In genomic region chr5:58403822-58404433, GRCh38 we compare ENCODE assay signal across 16 cellular contexts. TPM values are rescaled to one million over a fixed set of nuclear protein-coding genes. Genes with fewer than 3 reads are reported as not detected.
A peak's percentile ranks its signal among the peaks of the same experiment; 100 is the strongest.
DNase-seq lines count a peak whose midpoint lies in the region; ATAC-seq, FAIRE-seq and TF ChIP-seq lines count a peak whose summit lies in the region.
"Had no signal": no experiment of that assay in that cellular context is flagged by ENCODE, and none has a peak within 500 bp of the region (broad histone marks: within the 10 kb centered on the region; RNA-seq: fewer than 3 reads in every experiment).

No MANE protein-coding gene starts in this region.

- H3K36me3 Mint-ChIP-seq in naive thymus-derived CD4-positive, alpha-beta T cell, result no peaks in the 10 kb centered on the region
- H3K36me3 Mint-ChIP-seq: CD8-positive, alpha-beta T cell had no signal

- H3K27ac ChIP-seq in mammary epithelial cell (ENCODE audit: insufficient read depth, low read depth, low read length) (no peak overlapping the region), breast epithelium (no peak overlapping the region), keratinocyte (ENCODE audit: control insufficient read depth, insufficient read depth, low read length) (peak overlapping the region; percentile 42)
- H3K27ac ChIP-seq in naive thymus-derived CD4-positive, alpha-beta T cell (ENCODE audit: low read depth, low read length), result no peak overlapping the region
- H3K27ac ChIP-seq: BLaER1 treated with 17β-estradiol and CSF1 and Interleukin-3, amounts not matched to agents 10 nM and 100 nM had no signal

- no TSS peak for BruUV-seq in mammary epithelial cell (replicated peaks; lab: Mats Ljungman, UMichigan)

- FAIRE-seq in keratinocyte (lab: Jason Lieb, UNC), result peak; percentile 84
- FAIRE-seq: H54 had no signal

- H4K20me1 ChIP-seq in mammary epithelial cell (ENCODE audit: insufficient read depth, low read length) (no peaks in the 10 kb centered on the region), keratinocyte (ENCODE audit: control insufficient read depth, extremely low read depth, insufficient read depth, low read length) (no peaks in the 10 kb centered on the region)
- H4K20me1 ChIP-seq: BLaER1 treated with 17β-estradiol and CSF1 and Interleukin-3, amounts not matched to agents 10 nM and 100 nM had no signal

- dilution Hi-C loops in mammary epithelial cell (cut with HindIII; ENCODE audit: low sequenced_read_pairs), result no loop called here
- dilution Hi-C loops in keratinocyte (cut with MboI; ENCODE audit: extremely low pct_ligation_motif_present, low sequenced_read_pairs), result no loop called here

- no peaks in the 10 kb centered on the region for H3K4me1 Mint-ChIP-seq in naive thymus-derived CD4-positive, alpha-beta T cell
- H3K4me1 Mint-ChIP-seq: B cell had no signal

- no peak for ATAC-seq in naive thymus-derived CD4-positive, alpha-beta T cell
- ATAC-seq: CD8-positive, alpha-beta T cell; GM23338 had no signal

- no peaks in the 10 kb centered on the region for H3K79me2 ChIP-seq in mammary epithelial cell (ENCODE audit: insufficient read depth, low read length)
- H3K79me2 ChIP-seq in keratinocyte (ENCODE audit: control insufficient read depth, insufficient read depth, low read length), result no peaks in the 10 kb centered on the region

- CTCF ChIA-PET in mammary epithelial cell (lab: Charles Lee; ENCODE audit: low non-redundant PET), result interaction anchor here (0.6 kb wide), 1 partner anchor 215 kb away, joined by 3 read pairs; no protein-coding TSS in a partner anchor
- CTCF ChIA-PET in naive thymus-derived CD4-positive, alpha-beta T cell (lab: Charles Lee), result no interaction called here

- H3K4me3 Mint-ChIP-seq in naive thymus-derived CD4-positive, alpha-beta T cell, result no peak overlapping the region
- H3K4me3 Mint-ChIP-seq: B cell; CD8-positive, alpha-beta T cell; GM23338 had no signal

- H3K9me3 Mint-ChIP-seq in naive thymus-derived CD4-positive, alpha-beta T cell, result no peaks in the 10 kb centered on the region
- H3K9me3 Mint-ChIP-seq: CD8-positive, alpha-beta T cell; GM23338 had no signal

- in situ Hi-C loops in mammary epithelial cell (cut with MboI; ENCODE audit: low sequenced_read_pairs in 2 of 2), result no loop called here

- H3K36me3 ChIP-seq in mammary epithelial cell (ENCODE audit: insufficient read depth, low read length) (no peaks in the 10 kb centered on the region), breast epithelium (no peaks in the 10 kb centered on the region), keratinocyte (ENCODE audit: control insufficient read depth in 2 of 2, extremely low read depth in 1 of 2, insufficient read depth in 2 of 2, low read length in 2 of 2) (no peaks in the 10 kb centered on the region)
- no peaks in the 10 kb centered on the region for H3K36me3 ChIP-seq in naive thymus-derived CD4-positive, alpha-beta T cell (ENCODE audit: control insufficient read depth in 2 of 3, insufficient read depth in 3 of 3, low read length in 3 of 3)
- H3K36me3 ChIP-seq: BLaER1 treated with 17β-estradiol and CSF1 and Interleukin-3, amounts not matched to agents 10 nM and 100 nM had no signal

- no peaks in the 10 kb centered on the region for H3K9me3 ChIP-seq in mammary epithelial cell (replicated peaks; ENCODE audit: insufficient read depth, low read length)
- no peaks in the 10 kb centered on the region for H3K9me3 ChIP-seq in breast epithelium
- no peaks in the 10 kb centered on the region for H3K9me3 ChIP-seq in keratinocyte (ENCODE audit: control insufficient read depth, low read depth, low read length)
- no peaks in the 10 kb centered on the region for H3K9me3 ChIP-seq in naive thymus-derived CD4-positive, alpha-beta T cell (ENCODE audit: control insufficient read depth in 2 of 3, low read length in 3 of 3)
- H3K9me3 ChIP-seq: BLaER1 treated with 17β-estradiol and CSF1 and Interleukin-3, amounts not matched to agents 10 nM and 100 nM had no signal

- H3K4me1 ChIP-seq in mammary epithelial cell (ENCODE audit: insufficient read depth, low read length) (peaks cover 41% of the 10 kb centered on the region), breast epithelium (no peaks in the 10 kb centered on the region), keratinocyte (ENCODE audit: control insufficient read depth, extremely low read depth, insufficient read depth, low read length) (peaks cover 54% of the 10 kb centered on the region)
- H3K4me1 ChIP-seq in naive thymus-derived CD4-positive, alpha-beta T cell (ENCODE audit: control insufficient read depth in 2 of 2, insufficient read depth in 2 of 2, low read length in 2 of 2), result no peaks in the 10 kb centered on the region
- H3K4me1 ChIP-seq: BLaER1 treated with 17β-estradiol and CSF1 and Interleukin-3, amounts not matched to agents 10 nM and 100 nM had no signal

- no peak for TF ChIP-seq CTCF in mammary epithelial cell (conservative IDR thresholded peaks at IDR 0.05 in 1 of 2, IDR thresholded peaks at IDR 0.05 in 1 of 2; ENCODE audit: extremely low read depth in 1 of 2, insufficient read depth in 1 of 2, low read depth in 1 of 2, low read length in 2 of 2)
- TF ChIP-seq CTCF in breast epithelium (IDR thresholded peaks at IDR 0.05), result no peak
- no peak for TF ChIP-seq CTCF in epithelial cell of esophagus (IDR thresholded peaks at IDR 0.05; ENCODE audit: insufficient read depth, low read depth, low read length, missing control alignments)
- TF ChIP-seq CTCF in keratinocyte (optimal IDR thresholded peaks at IDR 0.05 in 1 of 3, IDR thresholded peaks at IDR 0.05 in 1 of 3, conservative IDR thresholded peaks at IDR 0.05 in 1 of 3; ENCODE audit: extremely low read depth in 1 of 3, insufficient read depth in 2 of 3, low read length in 3 of 3), result no peak

- H2AFZ ChIP-seq in mammary epithelial cell (ENCODE audit: low read depth, low read length) (peak overlapping the region; percentile 17), keratinocyte (ENCODE audit: control insufficient read depth, low read length) (no peak overlapping the region)

- intact Hi-C loops in mammary epithelial cell (cut with micrococcal nuclease) (no loop called here), breast epithelium (cut with DNase I; ENCODE audit: low total_unique reads) (no loop called here)
- intact Hi-C loops in naive thymus-derived CD4-positive, alpha-beta T cell (cut with micrococcal nuclease), result no loop called here

- no peak for TF ChIP-seq POLR2A in breast epithelium (IDR thresholded peaks at IDR 0.05)

- H3K4me3 ChIP-seq in mammary epithelial cell (replicated peaks in 1 of 3; ENCODE audit: insufficient read depth in 1 of 3, low read depth in 2 of 3, low read length in 3 of 3) (no peak overlapping the region), breast epithelium (no peak overlapping the region), epithelial cell of esophagus (ENCODE audit: low read length) (no peak overlapping the region), keratinocyte (ENCODE audit: control insufficient read depth in 2 of 3, extremely low read depth in 1 of 3, insufficient read depth in 2 of 3, low read depth in 1 of 3, low read length in 3 of 3) (peak overlapping the region in 1 of 3 experiments; percentile 6)
- H3K4me3 ChIP-seq in naive thymus-derived CD4-positive, alpha-beta T cell (ENCODE audit: low read length), result no peak overlapping the region
- H3K4me3 ChIP-seq: BLaER1 treated with 17β-estradiol and CSF1 and Interleukin-3, amounts not matched to agents 10 nM and 100 nM; GM23338 had no signal

- no peaks in the 10 kb centered on the region for H3K9me1 ChIP-seq in keratinocyte (ENCODE audit: control insufficient read depth, extremely low read depth, insufficient read depth, low read length)

- no peak overlapping the region for H3K27ac Mint-ChIP-seq in naive thymus-derived CD4-positive, alpha-beta T cell
- H3K27ac Mint-ChIP-seq: B cell; CD8-positive, alpha-beta T cell; GM23338 had no signal

- DNase-seq in mammary epithelial cell (peak; percentile 11), breast epithelium (ENCODE audit: low spot score in 2 of 2) (no peak), epithelial cell of esophagus (ENCODE audit: low read depth) (peak; percentile 68), keratinocyte (ENCODE audit: low read depth, low spot score) (no peak), NK-92 (lab: John Stamatoyannopoulos, UW; ENCODE audit: unreplicated experiment) (no peak), NCI-H2107 (lab: John Stamatoyannopoulos, UW) (no peak)
- DNase-seq in naive thymus-derived CD4-positive, alpha-beta T cell, result no peak
- DNase-seq: Calu3; CD8-positive, alpha-beta T cell; DMS79 treated with DMSO at 0.1 percent for 48 hours; GF-D8; HCEC 1CT had no signal

- WGBS in mammary epithelial cell (ENCODE audit: low coverage, missing lambda C conversion rate), result 57% methylated on average over 5 of the region's 5 CpGs

- peak overlapping the region; percentile 1 for H3K4me2 ChIP-seq in mammary epithelial cell (ENCODE audit: insufficient read depth, low read depth, low read length)
- H3K4me2 ChIP-seq in keratinocyte (ENCODE audit: control insufficient read depth, extremely low read depth, insufficient read depth, low read depth, low read length), result peak overlapping the region; percentile 67
- H3K4me2 ChIP-seq: BLaER1 treated with 17β-estradiol and CSF1 and Interleukin-3, amounts not matched to agents 10 nM and 100 nM; GM23338 had no signal

- H3K27me3 ChIP-seq in mammary epithelial cell (ENCODE audit: insufficient read depth, low read length) (no peaks in the 10 kb centered on the region), breast epithelium (no peaks in the 10 kb centered on the region), keratinocyte (ENCODE audit: control insufficient read depth, extremely low read depth, insufficient read depth, low read length) (no peaks in the 10 kb centered on the region)
- no peaks in the 10 kb centered on the region for H3K27me3 ChIP-seq in naive thymus-derived CD4-positive, alpha-beta T cell (ENCODE audit: control insufficient read depth in 2 of 2, insufficient read depth in 2 of 2, low read length in 2 of 2)
- H3K27me3 ChIP-seq: BLaER1 treated with 17β-estradiol and CSF1 and Interleukin-3, amounts not matched to agents 10 nM and 100 nM had no signal

- POLR2A ChIA-PET in naive thymus-derived CD4-positive, alpha-beta T cell (lab: Charles Lee), result no interaction called here

- H3K9ac ChIP-seq in mammary epithelial cell (ENCODE audit: insufficient read depth, low read length) (no peak overlapping the region), keratinocyte (ENCODE audit: control insufficient read depth, extremely low read depth, insufficient read depth, low read length) (no peak overlapping the region)
- H3K9ac ChIP-seq: BLaER1 treated with 17β-estradiol and CSF1 and Interleukin-3, amounts not matched to agents 10 nM and 100 nM had no signal

- peaks cover 3 to 29% (median 14%) of the 10 kb centered on the region in 5 donors for H3K27me3 Mint-ChIP-seq in naive thymus-derived CD4-positive, alpha-beta T cell

RNA-seq across cellular contexts. Expression of gene PLK2, which starts 56.0 kb away (rescaled TPM):
- total RNA-seq in mammary epithelial cell (100 to 1,000 TPM; 336 to 534 TPM), breast epithelium (100 to 1,000 TPM in 2 of 3 donors, 10 to 100 TPM in 1; 29.0 to 384 (median 177) TPM)
- polyA plus RNA-seq in mammary epithelial cell (73.2 TPM), keratinocyte (178 to 295 TPM (median 294 TPM) in 3 replicates)
- polyA minus RNA-seq in mammary epithelial cell (301 TPM), keratinocyte (214 to 563 TPM (median 490 TPM) in 3 replicates)
- 348 TPM for polyA plus RNA-seq in keratinocyte (2011; ENCODE audit: low read depth)
- polyA plus RNA-seq in keratinocyte (2011; cell fraction: cytosol; rRNA removed), result 127 and 157 TPM in 2 replicates
- 454 and 553 TPM in 2 replicates for polyA plus RNA-seq in keratinocyte (2011; cell fraction: nucleus; rRNA removed)
- 179 and 228 TPM in 2 replicates for polyA plus RNA-seq in keratinocyte (2012; ENCODE audit: low replicate concordance)
- 680 TPM for polyA minus RNA-seq in keratinocyte (2011; cell fraction: cytosol; rRNA and poly(A)+ RNA removed)
- 876 and 1,175 TPM in 2 replicates for polyA minus RNA-seq in keratinocyte (2011; cell fraction: nucleus; rRNA and poly(A)+ RNA removed)
- total RNA-seq in naive thymus-derived CD4-positive, alpha-beta T cell, result 10 to 100 TPM in 2 of 5 experiments, 1 to 10 TPM in 3; 5.7 to 29.5 (median 9.3) TPM
- polyA plus RNA-seq in naive thymus-derived CD4-positive, alpha-beta T cell, result 1 to 10 TPM in 1 of 2 donors, under 1 TPM in 1; 0.77 to 2.6 TPM

Comparison
In these comparisons a context has a peak if more than half of its experiments do, and no peak if none do; other contexts are left out.
1. DNase-seq: peak in mammary epithelial cell (single experiment) and epithelial cell of esophagus (single experiment); none in breast epithelium (0 of 2), keratinocyte (single experiment), NK-92 (single experiment), naive thymus-derived CD4-positive, alpha-beta T cell (0 of 9) and NCI-H2107 (single experiment).